ENCODE assay signal across 9 cellular contexts in the genomic region with DNA sequence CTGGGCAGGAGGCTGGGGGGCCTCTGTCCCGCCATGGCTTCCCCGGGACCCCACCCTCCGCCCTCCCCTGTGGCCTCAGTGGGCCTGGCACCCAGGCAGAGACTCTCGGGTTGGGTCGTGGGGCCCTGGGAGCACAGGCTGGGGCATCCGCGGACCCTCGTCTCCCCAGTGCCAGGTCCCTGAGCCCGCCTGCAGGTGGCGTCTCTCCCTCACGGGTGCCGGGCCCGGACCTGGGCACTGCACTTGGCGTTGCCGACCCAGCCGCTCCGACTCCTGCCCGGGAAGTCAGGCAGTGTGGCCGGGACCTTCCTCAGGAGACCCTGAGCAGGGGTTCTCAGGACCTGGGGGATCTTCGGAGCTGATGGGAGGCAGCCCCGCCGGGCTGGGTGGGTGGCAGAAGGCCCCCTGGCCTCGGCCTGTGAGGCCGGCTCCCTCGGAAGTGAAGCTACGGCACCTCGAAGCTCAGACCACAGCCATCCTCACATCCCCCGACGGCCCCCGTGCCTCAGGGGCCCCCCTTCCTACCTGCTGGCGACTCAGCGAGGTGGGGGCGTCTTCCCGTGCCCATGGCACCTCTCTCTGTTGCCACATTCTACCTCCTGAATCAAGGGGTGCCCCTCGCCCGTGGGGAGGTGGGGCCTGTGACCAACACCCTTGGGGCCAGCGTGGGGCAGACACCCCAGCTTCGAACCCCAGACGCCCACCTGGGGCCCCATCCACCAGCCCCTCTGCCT. TPM values are rescaled to one million over a fixed set of nuclear protein-coding genes. Genes with fewer than 3 reads are reported as not detected.
DNase-seq lines count a peak whose midpoint lies in the region; ATAC-seq and TF ChIP-seq lines count a peak whose summit lies in the region.
"Had no signal": no experiment of that assay in that cellular context is flagged by ENCODE, and none has a peak within 500 bp of the region (broad histone marks: within the 10 kb centered on the region; RNA-seq: fewer than 3 reads in every experiment).

No MANE protein-coding gene starts in this region.

- POLR2A ChIA-PET in Panc1 (lab: Charles Lee) = no interaction called here

- no peaks in the 10 kb centered on the region for H3K9me2 ChIP-seq in neural cell (ENCODE audit: insufficient read depth, low read length)

- in situ Hi-C loops in Panc1 (cut with HindIII; ENCODE audit: low pct_unique_long_range_greater_than_20kb, low sequenced_read_pairs) = no loop called here

- CTCF ChIA-PET in Panc1 (lab: Charles Lee) = interaction anchor here (0.5 to 2.0 kb wide), 9 partner anchors 18 to 943 kb away, joined by 3 to 10 read pairs (median 4); no protein-coding TSS in a partner anchor

- H3K79me2 ChIP-seq in neural cell (replicated peaks; ENCODE audit: insufficient read depth, low read length) = no peaks in the 10 kb centered on the region

- TF ChIP-seq EP300 in neural cell (conservative IDR thresholded peaks at IDR 0.05; ENCODE audit: poor library complexity, severe bottlenecking) = no peak

- H3K4me2 ChIP-seq in neural cell (ENCODE audit: low read length) = no peak overlapping the region

- H3K27me3 ChIP-seq in Panc1 (ENCODE audit: control insufficient read depth, insufficient read depth, low read length) = no peaks in the 10 kb centered on the region
- H3K27me3 ChIP-seq in neural cell (ENCODE audit: insufficient read depth, low read depth, low read length) = peaks cover 4% of the 10 kb centered on the region

- H3K27ac ChIP-seq in Panc1 (ENCODE audit: low read length) (peak overlapping the region; percentile 57; the same call in 1 of the 2 replicates), neural cell (ENCODE audit: low read length) (no peak overlapping the region)

- peak; percentile 83 for TF ChIP-seq RAD21 in neural cell (conservative IDR thresholded peaks at IDR 0.05)

- peak; percentile 94 for DNase-seq in GM03348 (ENCODE audit: low spot score)
- peak; percentile 24 for DNase-seq in Panc1 (ENCODE audit: low read depth, low spot score)
- DNase-seq in activated T-helper 1 cell treated with Interleukin-2 at 50 U/mL for 16 hours (ENCODE audit: low read depth) = peak; percentile 74
- peak; percentile 60 for DNase-seq in fibroblast of peridontal ligament (ENCODE audit: extremely low read depth)
- DNase-seq in stimulated activated naive CD4-positive, alpha-beta T cell (lab: John Stamatoyannopoulos, UW) = peak; percentile 52 to 84 (median 74)
- DNase-seq in NCI-H2107 treated with DMSO at 0.1 percent for 48 hours (lab: John Stamatoyannopoulos, UW; ENCODE audit: unreplicated experiment) = no peak

- H2AFZ ChIP-seq in neural cell (ENCODE audit: low read depth, low read length) = no peak overlapping the region

- peak; percentile 62 for ATAC-seq in HG03280 (IDR thresholded peaks at IDR 0.05; ENCODE audit: unreplicated experiment)
- peak; percentile 95 for ATAC-seq in Panc1

- H3K9me3 ChIP-seq in Panc1 (ENCODE audit: control insufficient read depth, insufficient read depth, low read depth, low read length) (no peaks in the 10 kb centered on the region), neural cell (ENCODE audit: low read length) (no peaks in the 10 kb centered on the region)

- intact Hi-C loops in Panc1 (cut with micrococcal nuclease; ENCODE audit: unreplicated experiment) = loop anchor here (5.0 to 10.0 kb wide), 3 partner anchors 63 to 130 kb away; a partner anchor contains a TSS

- H3K4me3 ChIP-seq in Panc1 (ENCODE audit: low read depth in 2 of 2, low read length in 2 of 2) (peak overlapping the region; percentile 18 to 36; a peak in 3 of 4 replicates), neural cell (ENCODE audit: low read length) (no peak overlapping the region)

- peak; percentile 97 for TF ChIP-seq CTCF in Panc1 (IDR thresholded peaks at IDR 0.05)
- TF ChIP-seq CTCF in neural cell (IDR thresholded peaks at IDR 0.05; ENCODE audit: poor library complexity, severe bottlenecking) = peak; percentile 78

- H3K4me1 ChIP-seq in Panc1 (ENCODE audit: control insufficient read depth, insufficient read depth, low read length) = peaks cover 13% of the 10 kb centered on the region

- H3K36me3 ChIP-seq in Panc1 (ENCODE audit: control insufficient read depth, insufficient read depth, low read length) = no peaks in the 10 kb centered on the region
- H3K36me3 ChIP-seq in neural cell (ENCODE audit: insufficient read depth, low read length) = no peaks in the 10 kb centered on the region

- no peaks in the 10 kb centered on the region for H3F3A ChIP-seq in neural cell (ENCODE audit: insufficient read depth, low read length, poor library complexity, severe bottlenecking)

- no peak overlapping the region for H3K9ac ChIP-seq in neural cell (ENCODE audit: low read length)

- BruUV-seq in Panc1 (replicated peaks; lab: Mats Ljungman, UMichigan) = no TSS peak

- no peaks in the 10 kb centered on the region for H4K20me1 ChIP-seq in neural cell (ENCODE audit: insufficient read depth)

TF ChIP-seq in neural cell, 6 proteins besides CTCF, POLR2A, EP300 and RAD21:
- no peak for TF ChIP-seq TAF1 (IDR thresholded peaks at IDR 0.05; ENCODE audit: low read depth)
- peak; percentile 80 for TF ChIP-seq SMC3 (conservative IDR thresholded peaks at IDR 0.05; ENCODE audit: poor library complexity)
TF ChIP-seq in neural cell: peak in this region for 1.

RNA-seq across cellular contexts. Expression of a gene that starts 6.4 kb away (rescaled TPM):
- total RNA-seq in Panc1 (2021; ENCODE audit: unreplicated experiment) = 28.8 TPM
- polyA plus RNA-seq in Panc1 (2012; ENCODE audit: insufficient read length) = 25.8 TPM
- 31.5 and 52.6 TPM in 2 replicates for polyA plus RNA-seq in neural cell
- 18.6 and 20.7 TPM in 2 replicates for polyA minus RNA-seq in neural cell

RNA-seq across cellular contexts. Expression of a gene that starts 48.1 kb away (rescaled TPM):
- total RNA-seq in Panc1 (2021; ENCODE audit: unreplicated experiment) = 0.08 TPM
- not detected for polyA plus RNA-seq in Panc1 (2012; ENCODE audit: insufficient read length)
- not detected in 2 replicates for polyA plus RNA-seq in neural cell
- not detected in 2 replicates for polyA minus RNA-seq in neural cell
- total RNA-seq: subcutaneous adipose tissue had no signal

RNA-seq across cellular contexts. Expression of a gene that starts 51.4 kb away (rescaled TPM):
- total RNA-seq in Panc1 (2021; ENCODE audit: unreplicated experiment) = not detected
- not detected for polyA plus RNA-seq in Panc1 (2012; ENCODE audit: insufficient read length)
- polyA plus RNA-seq in neural cell = not detected in 2 replicates
- not detected in 2 replicates for polyA minus RNA-seq in neural cell
